ENCODE assay signal across 1 cellular context in the genomic region with DNA sequence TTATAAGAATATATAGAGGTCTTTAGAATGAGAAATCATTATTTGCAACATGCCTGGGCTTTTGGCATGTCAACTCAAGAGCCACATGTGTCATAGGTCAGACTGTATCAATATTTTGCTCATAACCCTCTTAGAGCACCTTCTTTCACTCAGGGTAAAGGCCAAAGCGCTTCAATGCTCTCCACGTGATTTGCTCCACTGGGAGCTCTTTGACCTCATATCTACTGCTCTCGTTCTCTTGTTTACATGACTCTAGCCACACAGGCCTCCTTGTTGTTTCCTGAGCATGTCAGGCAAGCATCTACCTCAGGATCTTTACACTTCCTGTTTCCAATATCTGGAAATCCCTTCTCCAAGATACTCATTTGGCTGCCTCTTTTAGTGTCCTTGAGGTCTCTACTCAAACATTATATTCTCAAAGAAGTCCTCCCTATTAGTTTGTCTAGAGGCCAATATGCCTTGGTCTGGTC.
TF ChIP-seq lines count a peak whose summit lies in the region.

No MANE protein-coding gene starts in this region.

TF ChIP-seq in HepG2, 621 proteins besides CTCF, POLR2A, EP300 and RAD21 (continued from another document and continues in another):
- TF ChIP-seq, protein P1, sequence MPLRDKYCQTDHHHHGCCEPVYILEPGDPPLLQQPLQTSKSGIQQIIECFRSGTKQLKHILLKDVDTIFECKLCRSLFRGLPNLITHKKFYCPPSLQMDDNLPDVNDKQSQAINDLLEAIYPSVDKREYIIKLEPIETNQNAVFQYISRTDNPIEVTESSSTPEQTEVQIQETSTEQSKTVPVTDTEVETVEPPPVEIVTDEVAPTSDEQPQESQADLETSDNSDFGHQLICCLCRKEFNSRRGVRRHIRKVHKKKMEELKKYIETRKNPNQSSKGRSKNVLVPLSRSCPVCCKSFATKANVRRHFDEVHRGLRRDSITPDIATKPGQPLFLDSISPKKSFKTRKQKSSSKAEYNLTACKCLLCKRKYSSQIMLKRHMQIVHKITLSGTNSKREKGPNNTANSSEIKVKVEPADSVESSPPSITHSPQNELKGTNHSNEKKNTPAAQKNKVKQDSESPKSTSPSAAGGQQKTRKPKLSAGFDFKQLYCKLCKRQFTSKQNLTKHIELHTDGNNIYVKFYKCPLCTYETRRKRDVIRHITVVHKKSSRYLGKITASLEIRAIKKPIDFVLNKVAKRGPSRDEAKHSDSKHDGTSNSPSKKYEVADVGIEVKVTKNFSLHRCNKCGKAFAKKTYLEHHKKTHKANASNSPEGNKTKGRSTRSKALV (CRISPR knock-in tag; IDR thresholded peaks at IDR 0.05) = no peak
- TF ChIP-seq PLRG1 (conservative IDR thresholded peaks at IDR 0.05) (no peak), HOXA3 (CRISPR knock-in tag; IDR thresholded peaks at IDR 0.05) (peak; percentile 91), ARNT (IDR thresholded peaks at IDR 0.05) (no peak), HNRNPUL1 (IDR thresholded peaks at IDR 0.05; ENCODE audit: low read depth, low read length) (no peak), SETDB1 (CRISPR knock-in tag; IDR thresholded peaks at IDR 0.05; ENCODE audit: borderline replicate concordance) (no peak), ZSCAN29 (CRISPR knock-in tag; conservative IDR thresholded peaks at IDR 0.05) (no peak), CHCHD3 (CRISPR knock-in tag; IDR thresholded peaks at IDR 0.05) (no peak), PRPF4 (IDR thresholded peaks at IDR 0.05; ENCODE audit: low read depth, low read length, poor library complexity, severe bottlenecking) (no peak), ZNF678 (CRISPR knock-in tag; IDR thresholded peaks at IDR 0.05) (no peak), SOX5 (CRISPR knock-in tag; IDR thresholded peaks at IDR 0.05; ENCODE audit: borderline replicate concordance) (peak; percentile 99), CBFB (CRISPR knock-in tag; IDR thresholded peaks at IDR 0.05) (peak; percentile 82), ZFP1 (CRISPR knock-in tag; IDR thresholded peaks at IDR 0.05) (peak; percentile 90), TBP (CRISPR knock-in tag; IDR thresholded peaks at IDR 0.05) (no peak), FOXM1 (CRISPR knock-in tag; IDR thresholded peaks at IDR 0.05) (no peak), ZNF329 (CRISPR knock-in tag; IDR thresholded peaks at IDR 0.05; ENCODE audit: low read depth) (no peak), PAX8 (CRISPR knock-in tag; IDR thresholded peaks at IDR 0.05; ENCODE audit: borderline replicate concordance) (no peak), ZNF839 (CRISPR knock-in tag; IDR thresholded peaks at IDR 0.05; ENCODE audit: borderline replicate concordance) (no peak), ZNF746 (CRISPR knock-in tag; IDR thresholded peaks at IDR 0.05) (peak; percentile 73; the same call in 1 of the 2 replicates), CHD4 (IDR thresholded peaks at IDR 0.05; ENCODE audit: borderline replicate concordance, low read length) (peak; percentile 78), ETV6 (CRISPR knock-in tag; conservative IDR thresholded peaks at IDR 0.05) (no peak; the same call in 1 of the 2 replicates), NAIF1 (CRISPR knock-in tag; IDR thresholded peaks at IDR 0.05; ENCODE audit: borderline replicate concordance) (peak; percentile 72; the same call in 1 of the 2 replicates), ZNF431 (CRISPR knock-in tag; IDR thresholded peaks at IDR 0.05; ENCODE audit: borderline replicate concordance, low read depth) (peak; percentile 84; the same call in 1 of the 2 replicates), MIER3 (CRISPR knock-in tag; IDR thresholded peaks at IDR 0.05; ENCODE audit: borderline replicate concordance) (peak; percentile 94), NFKB2 (CRISPR knock-in tag; IDR thresholded peaks at IDR 0.05; ENCODE audit: borderline replicate concordance) (no peak), PRMT3 (CRISPR knock-in tag; IDR thresholded peaks at IDR 0.05; ENCODE audit: borderline replicate concordance, low read depth) (no peak), KAT7 (CRISPR knock-in tag; IDR thresholded peaks at IDR 0.05; ENCODE audit: borderline replicate concordance) (peak; percentile 90; the same call in 1 of the 2 replicates), ZNF564 (CRISPR knock-in tag; IDR thresholded peaks at IDR 0.05) (0 out of 2 replicates have a peak, but pooled peaks have one; percentile 82), ZZZ3 (CRISPR knock-in tag; IDR thresholded peaks at IDR 0.05; ENCODE audit: borderline replicate concordance) (no peak; the same call in 1 of the 2 replicates), SMARCE1 (IDR thresholded peaks at IDR 0.05; ENCODE audit: borderline replicate concordance) (no peak), HES4 (CRISPR knock-in tag; IDR thresholded peaks at IDR 0.05; ENCODE audit: borderline replicate concordance) (0 out of 2 replicates have a peak, but pooled peaks have one; percentile 27), ZNF883 (CRISPR knock-in tag; IDR thresholded peaks at IDR 0.05; ENCODE audit: not compliant biosample characterization) (no peak)
- TF ChIP-seq, protein P2, sequence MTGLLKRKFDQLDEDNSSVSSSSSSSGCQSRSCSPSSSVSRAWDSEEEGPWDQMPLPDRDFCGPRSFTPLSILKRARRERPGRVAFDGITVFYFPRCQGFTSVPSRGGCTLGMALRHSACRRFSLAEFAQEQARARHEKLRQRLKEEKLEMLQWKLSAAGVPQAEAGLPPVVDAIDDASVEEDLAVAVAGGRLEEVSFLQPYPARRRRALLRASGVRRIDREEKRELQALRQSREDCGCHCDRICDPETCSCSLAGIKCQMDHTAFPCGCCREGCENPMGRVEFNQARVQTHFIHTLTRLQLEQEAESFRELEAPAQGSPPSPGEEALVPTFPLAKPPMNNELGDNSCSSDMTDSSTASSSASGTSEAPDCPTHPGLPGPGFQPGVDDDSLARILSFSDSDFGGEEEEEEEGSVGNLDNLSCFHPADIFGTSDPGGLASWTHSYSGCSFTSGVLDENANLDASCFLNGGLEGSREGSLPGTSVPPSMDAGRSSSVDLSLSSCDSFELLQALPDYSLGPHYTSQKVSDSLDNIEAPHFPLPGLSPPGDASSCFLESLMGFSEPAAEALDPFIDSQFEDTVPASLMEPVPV (CRISPR knock-in tag; IDR thresholded peaks at IDR 0.05) = no peak
- TF ChIP-seq, protein P3, sequence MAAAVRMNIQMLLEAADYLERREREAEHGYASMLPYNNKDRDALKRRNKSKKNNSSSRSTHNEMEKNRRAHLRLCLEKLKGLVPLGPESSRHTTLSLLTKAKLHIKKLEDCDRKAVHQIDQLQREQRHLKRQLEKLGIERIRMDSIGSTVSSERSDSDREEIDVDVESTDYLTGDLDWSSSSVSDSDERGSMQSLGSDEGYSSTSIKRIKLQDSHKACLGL (CRISPR knock-in tag; IDR thresholded peaks at IDR 0.05) = no peak
- TF ChIP-seq, protein P4, sequence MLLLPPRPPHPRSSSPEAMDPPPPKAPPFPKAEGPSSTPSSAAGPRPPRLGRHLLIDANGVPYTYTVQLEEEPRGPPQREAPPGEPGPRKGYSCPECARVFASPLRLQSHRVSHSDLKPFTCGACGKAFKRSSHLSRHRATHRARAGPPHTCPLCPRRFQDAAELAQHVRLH (CRISPR knock-in tag; IDR thresholded peaks at IDR 0.05; ENCODE audit: borderline replicate concordance, low read depth) = peak; percentile 98
- TF ChIP-seq, protein P5, sequence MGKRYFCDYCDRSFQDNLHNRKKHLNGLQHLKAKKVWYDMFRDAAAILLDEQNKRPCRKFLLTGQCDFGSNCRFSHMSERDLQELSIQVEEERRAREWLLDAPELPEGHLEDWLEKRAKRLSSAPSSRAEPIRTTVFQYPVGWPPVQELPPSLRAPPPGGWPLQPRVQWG (CRISPR knock-in tag; IDR thresholded peaks at IDR 0.05; ENCODE audit: borderline replicate concordance, low read depth) = no peak
- TF ChIP-seq, protein P6, sequence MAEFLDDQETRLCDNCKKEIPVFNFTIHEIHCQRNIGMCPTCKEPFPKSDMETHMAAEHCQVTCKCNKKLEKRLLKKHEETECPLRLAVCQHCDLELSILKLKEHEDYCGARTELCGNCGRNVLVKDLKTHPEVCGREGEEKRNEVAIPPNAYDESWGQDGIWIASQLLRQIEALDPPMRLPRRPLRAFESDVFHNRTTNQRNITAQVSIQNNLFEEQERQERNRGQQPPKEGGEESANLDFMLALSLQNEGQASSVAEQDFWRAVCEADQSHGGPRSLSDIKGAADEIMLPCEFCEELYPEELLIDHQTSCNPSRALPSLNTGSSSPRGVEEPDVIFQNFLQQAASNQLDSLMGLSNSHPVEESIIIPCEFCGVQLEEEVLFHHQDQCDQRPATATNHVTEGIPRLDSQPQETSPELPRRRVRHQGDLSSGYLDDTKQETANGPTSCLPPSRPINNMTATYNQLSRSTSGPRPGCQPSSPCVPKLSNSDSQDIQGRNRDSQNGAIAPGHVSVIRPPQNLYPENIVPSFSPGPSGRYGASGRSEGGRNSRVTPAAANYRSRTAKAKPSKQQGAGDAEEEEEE (CRISPR knock-in tag; IDR thresholded peaks at IDR 0.05; ENCODE audit: borderline replicate concordance) = no peak
- TF ChIP-seq, protein P7, sequence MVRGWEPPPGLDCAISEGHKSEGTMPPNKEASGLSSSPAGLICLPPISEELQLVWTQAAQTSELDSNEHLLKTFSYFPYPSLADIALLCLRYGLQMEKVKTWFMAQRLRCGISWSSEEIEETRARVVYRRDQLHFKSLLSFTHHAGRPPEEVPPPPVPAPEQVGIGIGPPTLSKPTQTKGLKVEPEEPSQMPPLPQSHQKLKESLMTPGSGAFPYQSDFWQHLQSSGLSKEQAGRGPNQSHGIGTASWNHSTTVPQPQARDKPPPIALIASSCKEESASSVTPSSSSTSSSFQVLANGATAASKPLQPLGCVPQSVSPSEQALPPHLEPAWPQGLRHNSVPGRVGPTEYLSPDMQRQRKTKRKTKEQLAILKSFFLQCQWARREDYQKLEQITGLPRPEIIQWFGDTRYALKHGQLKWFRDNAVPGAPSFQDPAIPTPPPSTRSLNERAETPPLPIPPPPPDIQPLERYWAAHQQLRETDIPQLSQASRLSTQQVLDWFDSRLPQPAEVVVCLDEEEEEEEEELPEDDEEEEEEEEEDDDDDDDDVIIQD (CRISPR knock-in tag; IDR thresholded peaks at IDR 0.05; ENCODE audit: low read depth) = peak; percentile 99
- TF ChIP-seq, protein P8, sequence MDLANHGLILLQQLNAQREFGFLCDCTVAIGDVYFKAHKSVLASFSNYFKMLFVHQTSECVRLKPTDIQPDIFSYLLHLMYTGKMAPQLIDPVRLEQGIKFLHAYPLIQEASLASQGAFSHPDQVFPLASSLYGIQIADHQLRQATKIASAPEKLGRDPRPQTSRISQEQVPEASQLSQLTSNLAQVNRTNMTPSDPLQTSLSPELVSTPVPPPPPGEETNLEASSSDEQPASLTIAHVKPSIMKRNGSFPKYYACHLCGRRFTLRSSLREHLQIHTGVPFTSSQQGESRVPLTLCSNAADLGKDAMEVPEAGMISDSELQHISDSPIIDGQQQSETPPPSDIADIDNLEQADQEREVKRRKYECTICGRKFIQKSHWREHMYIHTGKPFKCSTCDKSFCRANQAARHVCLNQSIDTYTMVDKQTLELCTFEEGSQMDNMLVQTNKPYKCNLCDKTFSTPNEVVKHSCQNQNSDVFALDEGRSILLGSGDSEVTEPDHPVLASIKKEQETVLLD (CRISPR knock-in tag; IDR thresholded peaks at IDR 0.05; ENCODE audit: low read depth) = no peak
- TF ChIP-seq, protein P9, sequence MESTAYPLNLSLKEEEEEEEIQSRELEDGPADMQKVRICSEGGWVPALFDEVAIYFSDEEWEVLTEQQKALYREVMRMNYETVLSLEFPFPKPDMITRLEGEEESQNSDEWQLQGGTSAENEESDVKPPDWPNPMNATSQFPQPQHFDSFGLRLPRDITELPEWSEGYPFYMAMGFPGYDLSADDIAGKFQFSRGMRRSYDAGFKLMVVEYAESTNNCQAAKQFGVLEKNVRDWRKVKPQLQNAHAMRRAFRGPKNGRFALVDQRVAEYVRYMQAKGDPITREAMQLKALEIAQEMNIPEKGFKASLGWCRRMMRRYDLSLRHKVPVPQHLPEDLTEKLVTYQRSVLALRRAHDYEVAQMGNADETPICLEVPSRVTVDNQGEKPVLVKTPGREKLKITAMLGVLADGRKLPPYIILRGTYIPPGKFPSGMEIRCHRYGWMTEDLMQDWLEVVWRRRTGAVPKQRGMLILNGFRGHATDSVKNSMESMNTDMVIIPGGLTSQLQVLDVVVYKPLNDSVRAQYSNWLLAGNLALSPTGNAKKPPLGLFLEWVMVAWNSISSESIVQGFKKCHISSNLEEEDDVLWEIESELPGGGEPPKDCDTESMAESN (CRISPR knock-in tag; conservative IDR thresholded peaks at IDR 0.05) = no peak
- TF ChIP-seq, protein P10, sequence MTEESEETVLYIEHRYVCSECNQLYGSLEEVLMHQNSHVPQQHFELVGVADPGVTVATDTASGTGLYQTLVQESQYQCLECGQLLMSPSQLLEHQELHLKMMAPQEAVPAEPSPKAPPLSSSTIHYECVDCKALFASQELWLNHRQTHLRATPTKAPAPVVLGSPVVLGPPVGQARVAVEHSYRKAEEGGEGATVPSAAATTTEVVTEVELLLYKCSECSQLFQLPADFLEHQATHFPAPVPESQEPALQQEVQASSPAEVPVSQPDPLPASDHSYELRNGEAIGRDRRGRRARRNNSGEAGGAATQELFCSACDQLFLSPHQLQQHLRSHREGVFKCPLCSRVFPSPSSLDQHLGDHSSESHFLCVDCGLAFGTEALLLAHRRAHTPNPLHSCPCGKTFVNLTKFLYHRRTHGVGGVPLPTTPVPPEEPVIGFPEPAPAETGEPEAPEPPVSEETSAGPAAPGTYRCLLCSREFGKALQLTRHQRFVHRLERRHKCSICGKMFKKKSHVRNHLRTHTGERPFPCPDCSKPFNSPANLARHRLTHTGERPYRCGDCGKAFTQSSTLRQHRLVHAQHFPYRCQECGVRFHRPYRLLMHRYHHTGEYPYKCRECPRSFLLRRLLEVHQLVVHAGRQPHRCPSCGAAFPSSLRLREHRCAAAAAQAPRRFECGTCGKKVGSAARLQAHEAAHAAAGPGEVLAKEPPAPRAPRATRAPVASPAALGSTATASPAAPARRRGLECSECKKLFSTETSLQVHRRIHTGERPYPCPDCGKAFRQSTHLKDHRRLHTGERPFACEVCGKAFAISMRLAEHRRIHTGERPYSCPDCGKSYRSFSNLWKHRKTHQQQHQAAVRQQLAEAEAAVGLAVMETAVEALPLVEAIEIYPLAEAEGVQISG (CRISPR knock-in tag; IDR thresholded peaks at IDR 0.05) = peak; percentile 90
- TF ChIP-seq, protein P11, sequence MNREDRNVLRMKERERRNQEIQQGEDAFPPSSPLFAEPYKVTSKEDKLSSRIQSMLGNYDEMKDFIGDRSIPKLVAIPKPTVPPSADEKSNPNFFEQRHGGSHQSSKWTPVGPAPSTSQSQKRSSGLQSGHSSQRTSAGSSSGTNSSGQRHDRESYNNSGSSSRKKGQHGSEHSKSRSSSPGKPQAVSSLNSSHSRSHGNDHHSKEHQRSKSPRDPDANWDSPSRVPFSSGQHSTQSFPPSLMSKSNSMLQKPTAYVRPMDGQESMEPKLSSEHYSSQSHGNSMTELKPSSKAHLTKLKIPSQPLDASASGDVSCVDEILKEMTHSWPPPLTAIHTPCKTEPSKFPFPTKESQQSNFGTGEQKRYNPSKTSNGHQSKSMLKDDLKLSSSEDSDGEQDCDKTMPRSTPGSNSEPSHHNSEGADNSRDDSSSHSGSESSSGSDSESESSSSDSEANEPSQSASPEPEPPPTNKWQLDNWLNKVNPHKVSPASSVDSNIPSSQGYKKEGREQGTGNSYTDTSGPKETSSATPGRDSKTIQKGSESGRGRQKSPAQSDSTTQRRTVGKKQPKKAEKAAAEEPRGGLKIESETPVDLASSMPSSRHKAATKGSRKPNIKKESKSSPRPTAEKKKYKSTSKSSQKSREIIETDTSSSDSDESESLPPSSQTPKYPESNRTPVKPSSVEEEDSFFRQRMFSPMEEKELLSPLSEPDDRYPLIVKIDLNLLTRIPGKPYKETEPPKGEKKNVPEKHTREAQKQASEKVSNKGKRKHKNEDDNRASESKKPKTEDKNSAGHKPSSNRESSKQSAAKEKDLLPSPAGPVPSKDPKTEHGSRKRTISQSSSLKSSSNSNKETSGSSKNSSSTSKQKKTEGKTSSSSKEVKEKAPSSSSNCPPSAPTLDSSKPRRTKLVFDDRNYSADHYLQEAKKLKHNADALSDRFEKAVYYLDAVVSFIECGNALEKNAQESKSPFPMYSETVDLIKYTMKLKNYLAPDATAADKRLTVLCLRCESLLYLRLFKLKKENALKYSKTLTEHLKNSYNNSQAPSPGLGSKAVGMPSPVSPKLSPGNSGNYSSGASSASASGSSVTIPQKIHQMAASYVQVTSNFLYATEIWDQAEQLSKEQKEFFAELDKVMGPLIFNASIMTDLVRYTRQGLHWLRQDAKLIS (CRISPR knock-in tag; IDR thresholded peaks at IDR 0.05) = no peak
